In genomic region chr3:128730521-128730920, GRCh38 we compare ENCODE assay signal across 14 cellular contexts. TPM values are rescaled to one million over a fixed set of nuclear protein-coding genes. Genes with fewer than 3 reads are reported as not detected.
DNase-seq lines count a peak whose midpoint lies in the region; ATAC-seq lines count a peak whose summit lies in the region.
"Had no signal": no experiment of that assay in that cellular context is flagged by ENCODE, and none has a peak within 500 bp of the region (broad histone marks: within the 10 kb centered on the region; RNA-seq: fewer than 3 reads in every experiment).

No MANE protein-coding gene starts in this region.

- H3K4ac ChIP-seq in mesenchymal stem cell (ENCODE audit: low read depth in 1 of 2, low read length in 2 of 2) = no peak overlapping the region

- H3K27me3 ChIP-seq in mesenchymal stem cell (ENCODE audit: control insufficient read depth in 1 of 2, insufficient read depth in 1 of 2, low read length in 2 of 2) = no peaks in the 10 kb centered on the region
- H3K27me3 ChIP-seq: esophagus muscularis mucosa had no signal

- peak overlapping the region; percentile 63 for H3K27ac Mint-ChIP-seq in stimulated activated naive CD8-positive, alpha-beta T cell treated with anti-CD3 and anti-CD28 coated beads, Interleukin-15, Interleukin-2, amounts not matched to agents 100 ng/mL and 50 ng/mL, for 24 hours
- peak overlapping the region; percentile 71 for H3K27ac Mint-ChIP-seq in activated naive CD8-positive, alpha-beta T cell

- H3K27me3 Mint-ChIP-seq in stimulated activated naive CD8-positive, alpha-beta T cell treated with anti-CD3 and anti-CD28 coated beads, Interleukin-15, Interleukin-2, amounts not matched to agents 100 ng/mL and 50 ng/mL, for 24 hours = no peaks in the 10 kb centered on the region
- H3K27me3 Mint-ChIP-seq in activated naive CD8-positive, alpha-beta T cell = no peaks in the 10 kb centered on the region

- no peak for DNase-seq in stimulated activated naive CD8-positive, alpha-beta T cell treated with anti-CD3 and anti-CD28 coated beads, Interleukin-15, Interleukin-2, amounts not matched to agents 100 U/mL and 50 U/mL, for 24 hours
- DNase-seq in mesenchymal stem cell (no peak), D341Med (ENCODE audit: low spot score) (no peak), COLO668 (lab: John Stamatoyannopoulos, UW; ENCODE audit: unreplicated experiment) (no peak)
- no peak for DNase-seq in stimulated activated CD4-positive, alpha-beta T cell treated with anti-CD3 and anti-CD28 coated beads, Interleukin-12 subunit alpha, Interleukin-12 subunit beta, amount 100 ng/mL, for 4 hours
- DNase-seq: NCI-H2171 treated with DMSO at 0.1 percent for 48 hours, WERI-Rb-1 had no signal

- peak overlapping the region; percentile 55 for H3K4me3 Mint-ChIP-seq in stimulated activated naive CD8-positive, alpha-beta T cell treated with anti-CD3 and anti-CD28 coated beads, Interleukin-15, Interleukin-2, amounts not matched to agents 100 ng/mL and 50 ng/mL, for 24 hours
- peak overlapping the region; percentile 78 for H3K4me3 Mint-ChIP-seq in activated naive CD8-positive, alpha-beta T cell

- no peak overlapping the region for H2AFZ ChIP-seq in mesenchymal stem cell (ENCODE audit: low read depth, low read length)

- no peak overlapping the region for H4K8ac ChIP-seq in mesenchymal stem cell (ENCODE audit: low read length)

- no peak overlapping the region for H3K14ac ChIP-seq in mesenchymal stem cell (ENCODE audit: low read length in 2 of 2)

- H3K9me3 Mint-ChIP-seq in stimulated activated naive CD8-positive, alpha-beta T cell treated with anti-CD3 and anti-CD28 coated beads, Interleukin-15, Interleukin-2, amounts not matched to agents 100 ng/mL and 50 ng/mL, for 24 hours = peaks cover 1% of the 10 kb centered on the region
- no peaks in the 10 kb centered on the region for H3K9me3 Mint-ChIP-seq in activated naive CD8-positive, alpha-beta T cell (ENCODE audit: low read depth)

- peak overlapping the region; percentile 26 for H3K9ac ChIP-seq in mesenchymal stem cell (ENCODE audit: low read length)

- H3K4me1 ChIP-seq in mesenchymal stem cell (ENCODE audit: control insufficient read depth, insufficient read depth, low read depth, low read length) = peaks cover 6% of the 10 kb centered on the region

- H3K18ac ChIP-seq in mesenchymal stem cell (ENCODE audit: low read depth in 1 of 2, low read length in 2 of 2) = no peak overlapping the region

- H3K9me3 ChIP-seq in mesenchymal stem cell (ENCODE audit: control insufficient read depth, low read length) = no peaks in the 10 kb centered on the region
- H3K9me3 ChIP-seq: esophagus muscularis mucosa, HAP-1 had no signal

- H3K36me3 Mint-ChIP-seq in stimulated activated naive CD8-positive, alpha-beta T cell treated with anti-CD3 and anti-CD28 coated beads, Interleukin-15, Interleukin-2, amounts not matched to agents 100 ng/mL and 50 ng/mL, for 24 hours (ENCODE audit: low read depth) = peaks cover 65% of the 10 kb centered on the region
- peaks cover 10% of the 10 kb centered on the region for H3K36me3 Mint-ChIP-seq in activated naive CD8-positive, alpha-beta T cell

- H3K27ac ChIP-seq in mesenchymal stem cell (ENCODE audit: low read length, poor library complexity, severe bottlenecking) = no peak overlapping the region
- H3K27ac ChIP-seq: C4-2B, WERI-Rb-1 had no signal

- H3K23ac ChIP-seq in mesenchymal stem cell (ENCODE audit: low read length in 2 of 2) = no peak overlapping the region

- H2BK15ac ChIP-seq in mesenchymal stem cell (ENCODE audit: low read depth, poor library complexity, severe bottlenecking) = no peak overlapping the region

- no peaks in the 10 kb centered on the region for H3K79me1 ChIP-seq in mesenchymal stem cell (replicated peaks; ENCODE audit: low read length, poor library complexity, severe bottlenecking)

- H3K36me3 ChIP-seq in mesenchymal stem cell (ENCODE audit: control insufficient read depth in 1 of 2, insufficient read depth in 2 of 2, low read depth in 1 of 2, low read length in 2 of 2) = peaks cover 0 to 10% of the 10 kb centered on the region in 2 experiments
- H3K36me3 ChIP-seq: esophagus muscularis mucosa had no signal

- no CpG with 5 or more reads among the region's 2 CpGs for WGBS in mesenchymal stem cell

- no peak for ATAC-seq in stimulated activated naive CD8-positive, alpha-beta T cell treated with anti-CD3 and anti-CD28 coated beads, Interleukin-15, Interleukin-2, amounts not matched to agents 100 U/mL and 50 U/mL, for 24 hours
- ATAC-seq in GM21515 (IDR thresholded peaks at IDR 0.05; ENCODE audit: unreplicated experiment) = no peak

- no peak overlapping the region for H4K91ac ChIP-seq in mesenchymal stem cell (ENCODE audit: low read length)

- H3K4me3 ChIP-seq in mesenchymal stem cell (ENCODE audit: insufficient read depth in 1 of 2, low read depth in 1 of 2, low read length in 2 of 2) = peak overlapping the region in 1 of 2 experiments; percentile 37
- H3K4me3 ChIP-seq: esophagus muscularis mucosa, HAP-1, SK-N-MC had no signal

- H2BK5ac ChIP-seq in mesenchymal stem cell (ENCODE audit: low read depth, low read length, poor library complexity, severe bottlenecking) = no peak overlapping the region

- no peak overlapping the region for H3K4me2 ChIP-seq in mesenchymal stem cell (ENCODE audit: low read length, poor library complexity, severe bottlenecking)

- no peak overlapping the region for H2AK5ac ChIP-seq in mesenchymal stem cell (ENCODE audit: low read length, severe bottlenecking)

- no peak overlapping the region for H2BK120ac ChIP-seq in mesenchymal stem cell (ENCODE audit: low read depth, low read length)

- H3K4me1 Mint-ChIP-seq in stimulated activated naive CD8-positive, alpha-beta T cell treated with anti-CD3 and anti-CD28 coated beads, Interleukin-15, Interleukin-2, amounts not matched to agents 100 ng/mL and 50 ng/mL, for 24 hours (ENCODE audit: low read depth) = peaks cover 87% of the 10 kb centered on the region
- H3K4me1 Mint-ChIP-seq in activated naive CD8-positive, alpha-beta T cell (ENCODE audit: low read depth) = peaks cover 81% of the 10 kb centered on the region

- no peak overlapping the region for H2BK12ac ChIP-seq in mesenchymal stem cell (ENCODE audit: low read length in 2 of 2)

RNA-seq across cellular contexts. Expression of gene RAB7A, which starts 4.5 kb away (rescaled TPM):
- polyA plus RNA-seq in mesenchymal stem cell (2013, experiment 1 of 2) = 457 TPM
- 434 TPM for polyA plus RNA-seq in mesenchymal stem cell (2013, experiment 2 of 2)
